Comparison of ENCODE assay signal across 18 cellular contexts in genomic region chr3:128908951-128909350, GRCh38. TPM values are rescaled to one million over a fixed set of nuclear protein-coding genes. Genes with fewer than 3 reads are reported as not detected.
DNase-seq lines count a peak whose midpoint lies in the region; ATAC-seq, FAIRE-seq and TF ChIP-seq lines count a peak whose summit lies in the region.
"Had no signal": no experiment of that assay in that cellular context is flagged by ENCODE, and none has a peak within 500 bp of the region (broad histone marks: within the 10 kb centered on the region; RNA-seq: fewer than 3 reads in every experiment).

No MANE protein-coding gene starts in this region.

- intact Hi-C loops in CD14-positive monocyte (cut with micrococcal nuclease): no loop called here
- intact Hi-C loops in esophagus squamous epithelium (cut with DNase I): no loop called here

- H3K27ac Mint-ChIP-seq in CD14-positive monocyte: no peak overlapping the region
- H3K27ac Mint-ChIP-seq in astrocyte (ENCODE audit: unreplicated experiment): peak overlapping the region; percentile 18
- H3K27ac Mint-ChIP-seq: CD4-positive, CD25-positive, alpha-beta regulatory T cell; CD8-positive, alpha-beta T cell; HFFc6 had no signal

- H3K4me3 Mint-ChIP-seq in CD14-positive monocyte: no peak overlapping the region
- H3K4me3 Mint-ChIP-seq in astrocyte (ENCODE audit: unreplicated experiment): no peak overlapping the region
- H3K4me3 Mint-ChIP-seq: CD4-positive, CD25-positive, alpha-beta regulatory T cell; CD8-positive, alpha-beta T cell; HFFc6 had no signal

- H3K4me1 Mint-ChIP-seq in CD14-positive monocyte (no peaks in the 10 kb centered on the region), astrocyte (ENCODE audit: low read depth, unreplicated experiment) (no peaks in the 10 kb centered on the region)

- peaks cover 5% of the 10 kb centered on the region for H4K20me1 ChIP-seq in astrocyte (ENCODE audit: insufficient read depth, low read length)

- no peak overlapping the region for H3K9ac ChIP-seq in astrocyte (ENCODE audit: low read length)

- H3K27me3 ChIP-seq in astrocyte (ENCODE audit: insufficient read depth, low read length): no peaks in the 10 kb centered on the region
- H3K27me3 ChIP-seq in esophagus squamous epithelium: no peaks in the 10 kb centered on the region

- DNase-seq in CD14-positive monocyte (ENCODE audit: low spot score) (peak; percentile 40), astrocyte (ENCODE audit: low read depth) (no peak), mesenteric fat pad (ENCODE audit: low spot score) (peak; percentile 79), esophagus squamous epithelium (lab: John Stamatoyannopoulos, UW) (no peak), SKM-1 treated with dmso at 0.1 percent for 144 hours (lab: John Stamatoyannopoulos, UW; ENCODE audit: unreplicated experiment) (no peak)
- DNase-seq: C1 segment of cervical spinal cord; Caco-2; CD4-positive, CD25-positive, alpha-beta regulatory T cell; CD8-positive, alpha-beta T cell; DMS153; DND-41; GOT3; HFFc6 had no signal

- TF ChIP-seq POLR2A in esophagus squamous epithelium (IDR thresholded peaks at IDR 0.05): no peak

- no peak for ATAC-seq in HG02981 (IDR thresholded peaks at IDR 0.05; ENCODE audit: unreplicated experiment)
- ATAC-seq: CD8-positive, alpha-beta T cell had no signal

- H3K27ac ChIP-seq in astrocyte (ENCODE audit: low read depth, low read length) (no peak overlapping the region), esophagus squamous epithelium (no peak overlapping the region)

- TF ChIP-seq CTCF in CD14-positive monocyte (IDR thresholded peaks at IDR 0.05): no peak
- TF ChIP-seq CTCF in astrocyte (IDR thresholded peaks at IDR 0.05; ENCODE audit: insufficient read depth, low read depth, low read length): no peak
- TF ChIP-seq CTCF in esophagus squamous epithelium (IDR thresholded peaks at IDR 0.05): no peak

- H3K4me2 ChIP-seq in astrocyte (ENCODE audit: low read length): no peak overlapping the region

- H3K36me3 ChIP-seq in astrocyte (ENCODE audit: insufficient read depth, low read length) (peaks cover 38% of the 10 kb centered on the region), esophagus squamous epithelium (peaks cover 60 to 100% (median 69%) of the 10 kb centered on the region in 3 donors)

- FAIRE-seq in astrocyte (lab: Jason Lieb, UNC): no peak
- FAIRE-seq: G401.6, GM12892, H54 had no signal

- H3K27me3 Mint-ChIP-seq in CD14-positive monocyte (ENCODE audit: low read depth in 3 of 3) (no peaks in the 10 kb centered on the region), astrocyte (ENCODE audit: low read depth, unreplicated experiment) (no peaks in the 10 kb centered on the region)
- H3K27me3 Mint-ChIP-seq: CD4-positive, CD25-positive, alpha-beta regulatory T cell had no signal

- no peak overlapping the region for H2AFZ ChIP-seq in astrocyte (ENCODE audit: low read depth, low read length)

- H3K4me1 ChIP-seq in astrocyte (ENCODE audit: insufficient read depth, low read length): no peaks in the 10 kb centered on the region
- no peaks in the 10 kb centered on the region for H3K4me1 ChIP-seq in esophagus squamous epithelium
- H3K4me1 ChIP-seq: Caco-2, HAP-1 had no signal

- H3K4me3 ChIP-seq in astrocyte (ENCODE audit: insufficient read depth, low read depth, low read length) (no peak overlapping the region), esophagus squamous epithelium (no peak overlapping the region)
- H3K4me3 ChIP-seq: HAP-1 had no signal

- H3K9me3 ChIP-seq in astrocyte (ENCODE audit: insufficient read depth, low read depth, low read length) (no peaks in the 10 kb centered on the region), esophagus squamous epithelium (no peaks in the 10 kb centered on the region)
- H3K9me3 ChIP-seq: Caco-2, HAP-1 had no signal

- no peaks in the 10 kb centered on the region for H3K79me2 ChIP-seq in astrocyte (ENCODE audit: insufficient read depth, low read length)

- 100% methylated on average over 3 of the region's 6 CpGs; no CpG with 5 or more reads in 1 of the 2 donors for WGBS in esophagus squamous epithelium, 2 donors

- H3K36me3 Mint-ChIP-seq in CD14-positive monocyte: peaks cover 87 to 96% of the 10 kb centered on the region in 2 donors
- peaks cover 24% of the 10 kb centered on the region for H3K36me3 Mint-ChIP-seq in astrocyte (ENCODE audit: low read depth, unreplicated experiment)

- H3K9me3 Mint-ChIP-seq in CD14-positive monocyte (peaks cover 0 to 2% (median 0%) of the 10 kb centered on the region in 7 donors), astrocyte (ENCODE audit: unreplicated experiment) (no peaks in the 10 kb centered on the region)
- H3K9me3 Mint-ChIP-seq: CD4-positive, CD25-positive, alpha-beta regulatory T cell; CD8-positive, alpha-beta T cell; HFFc6 had no signal

RNA-seq across cellular contexts. Expression of gene ACAD9, which starts 29.5 kb away (rescaled TPM):
- 10 to 100 TPM; 21.9 to 25.6 TPM for polyA plus RNA-seq in CD14-positive monocyte
- total RNA-seq in astrocyte: 32.4 and 33.3 TPM in 2 replicates
- 46.3 TPM for total RNA-seq in mesenteric fat pad
- total RNA-seq in esophagus squamous epithelium: 10 to 100 TPM; 41.3 to 52.7 (median 43.1) TPM

Comparison
In these comparisons a context has a peak if more than half of its experiments do, and no peak if none do; other contexts are left out.
1. DNase-seq: peak in CD14-positive monocyte (single experiment) and mesenteric fat pad (single experiment); none in astrocyte (single experiment), esophagus squamous epithelium (single experiment) and SKM-1 treated with dmso at 0.1 percent for 144 hours (single experiment).